1 cellular context compared by ENCODE assay signal in the genomic region with DNA sequence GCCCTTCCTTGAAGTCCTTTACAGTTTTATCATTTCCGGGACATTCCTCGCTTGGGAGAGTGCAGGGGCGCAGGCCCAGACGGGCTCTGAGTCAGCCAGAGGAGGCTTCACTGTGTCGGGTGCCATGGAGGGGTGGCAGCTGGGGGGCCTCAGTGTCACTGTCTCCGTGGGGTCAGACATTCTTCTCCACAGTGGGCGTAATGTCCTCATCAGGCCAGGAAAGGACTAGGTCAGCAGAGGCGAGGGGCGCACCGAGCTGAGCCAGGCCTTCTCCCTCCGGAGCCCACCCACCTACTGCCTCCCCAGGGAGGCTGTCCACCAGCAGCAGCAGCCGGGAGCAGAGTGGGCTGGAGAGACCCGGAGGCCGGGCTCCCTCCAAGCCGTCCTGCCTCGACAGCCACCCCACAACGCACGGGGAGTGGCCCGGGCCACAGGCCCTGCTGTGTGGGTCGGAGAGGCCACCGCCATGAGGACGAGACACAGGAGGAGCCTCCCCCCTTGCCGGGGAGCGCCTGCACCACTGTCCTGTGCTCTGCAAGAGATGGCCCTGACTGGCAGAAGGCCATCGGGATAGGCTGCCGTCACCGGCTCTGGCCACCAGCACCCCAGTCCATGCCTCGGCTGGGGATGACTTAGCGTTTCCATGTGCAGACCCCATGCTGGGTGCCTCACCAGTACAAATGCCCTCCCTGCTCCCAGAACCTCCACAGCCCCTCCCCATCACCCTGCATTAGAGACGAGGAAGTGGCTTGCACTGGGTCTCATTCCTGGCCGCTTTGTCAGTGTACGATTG.
TF ChIP-seq lines count a peak whose summit lies in the region.

No MANE protein-coding gene starts in this region.

TF ChIP-seq in H1, 55 proteins besides CTCF, POLR2A, EP300 and RAD21 (continued from another document):
- TF ChIP-seq, protein P1, sequence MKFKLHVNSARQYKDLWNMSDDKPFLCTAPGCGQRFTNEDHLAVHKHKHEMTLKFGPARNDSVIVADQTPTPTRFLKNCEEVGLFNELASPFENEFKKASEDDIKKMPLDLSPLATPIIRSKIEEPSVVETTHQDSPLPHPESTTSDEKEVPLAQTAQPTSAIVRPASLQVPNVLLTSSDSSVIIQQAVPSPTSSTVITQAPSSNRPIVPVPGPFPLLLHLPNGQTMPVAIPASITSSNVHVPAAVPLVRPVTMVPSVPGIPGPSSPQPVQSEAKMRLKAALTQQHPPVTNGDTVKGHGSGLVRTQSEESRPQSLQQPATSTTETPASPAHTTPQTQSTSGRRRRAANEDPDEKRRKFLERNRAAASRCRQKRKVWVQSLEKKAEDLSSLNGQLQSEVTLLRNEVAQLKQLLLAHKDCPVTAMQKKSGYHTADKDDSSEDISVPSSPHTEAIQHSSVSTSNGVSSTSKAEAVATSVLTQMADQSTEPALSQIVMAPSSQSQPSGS (IDR thresholded peaks at IDR 0.05; ENCODE audit: low read length), result no peak
